ENCODE assay signal across 13 cellular contexts in genomic region chr5:65970481-65971367, GRCh38. TPM values are rescaled to one million over a fixed set of nuclear protein-coding genes. Genes with fewer than 3 reads are reported as not detected.
DNase-seq lines count a peak whose midpoint lies in the region; ATAC-seq, FAIRE-seq and TF ChIP-seq lines count a peak whose summit lies in the region.
"Had no signal": no experiment of that assay in that cellular context is flagged by ENCODE, and none has a peak within 500 bp of the region (broad histone marks: within the 10 kb centered on the region; RNA-seq: fewer than 3 reads in every experiment).

No MANE protein-coding gene starts in this region.

- CTCF ChIA-PET in activated CD4-positive, alpha-beta T cell treated with anti-CD3 and anti-CD28 coated beads for 36 hours (lab: Charles Lee), result interaction anchor here (0.6 to 1.4 kb wide), 3 partner anchors 45 to 208 kb away, joined by 3 to 4 read pairs (median 3); no protein-coding TSS in a partner anchor
- CTCF ChIA-PET in GM12878 (lab: Yijun Ruan, JAX), result interaction anchor here (1.5 kb wide), 1 partner anchor 41 kb away, joined by 3 read pairs; no protein-coding TSS in a partner anchor

- H3K36me3 ChIP-seq in GM12878 (ENCODE audit: control insufficient read depth in 2 of 2, insufficient read depth in 2 of 2, low read length in 1 of 2) (0 out of 4 replicates have a peak, but pooled peaks cover 0 to 2% of the 10 kb centered on the region in 2 experiments), osteoblast (ENCODE audit: insufficient read depth, low read length) (no peaks in the 10 kb centered on the region)

- TF ChIP-seq RAD21 in GM12878 (IDR thresholded peaks at IDR 0.05; ENCODE audit: insufficient read depth, low read depth, low read length), result no peak

- WGBS in GM12878 (ENCODE audit: insufficient coverage, insufficient replicate concordance, low lambda C conversion rate, missing lambda C conversion rate), result 51% methylated on average over 7 of the region's 7 CpGs

- no peaks in the 10 kb centered on the region for H3K27me3 Mint-ChIP-seq in activated CD4-positive, alpha-beta T cell treated with anti-CD3 and anti-CD28 coated beads for 36 hours

- no peak for TF ChIP-seq EP300 in GM12878 (IDR thresholded peaks at IDR 0.05; ENCODE audit: borderline replicate concordance in 1 of 2, control insufficient read depth in 1 of 2, low read depth in 2 of 2, low read length in 2 of 2)

- intact Hi-C loops in activated CD4-positive, alpha-beta T cell treated with anti-CD3 and anti-CD28 coated beads for 36 hours (cut with DNase I, micrococcal nuclease), result no loop called here
- intact Hi-C loops in GM12878 (cut with micrococcal nuclease; ENCODE audit: unreplicated experiment), result no loop called here

- H3K4me2 ChIP-seq in GM12878 (ENCODE audit: control insufficient read depth, insufficient read depth) (peak overlapping the region; percentile 75), osteoblast (ENCODE audit: insufficient read depth, low read length) (no peak overlapping the region)

- POLR2A ChIA-PET in activated CD4-positive, alpha-beta T cell treated with anti-CD3 and anti-CD28 coated beads for 36 hours (lab: Charles Lee), result interaction anchor here (0.6 kb wide), 1 partner anchor 26 kb away, joined by 6 read pairs; no protein-coding TSS in a partner anchor
- POLR2A ChIA-PET in GM12878 (lab: Charles Lee), result interaction anchor here (0.6 to 1.6 kb wide), 4 partner anchors 9 to 321 kb away, joined by 3 to 4 read pairs (median 4); partner anchors contain the start of gene ERBIN

- TF ChIP-seq CTCF in GM12878 (IDR thresholded peaks at IDR 0.05 in 2 of 3, conservative IDR thresholded peaks at IDR 0.05 in 1 of 3; ENCODE audit: control insufficient read depth in 2 of 3, extremely low read depth in 1 of 3, insufficient read depth in 1 of 3, low read depth in 3 of 3, low read length in 3 of 3), result no peak
- TF ChIP-seq CTCF in osteoblast (IDR thresholded peaks at IDR 0.05; ENCODE audit: extremely low read depth, low read depth, low read length), result no peak

- H3K4me3 ChIP-seq in GM12878, result no peak overlapping the region
- no peak overlapping the region for H3K4me3 ChIP-seq in osteoblast (ENCODE audit: insufficient read depth, low read length)

- H3K27me3 ChIP-seq in GM12878 (replicated peaks in 1 of 2; ENCODE audit: control insufficient read depth in 2 of 2, insufficient read depth in 2 of 2, low read length in 1 of 2) (no peaks in the 10 kb centered on the region), osteoblast (ENCODE audit: insufficient read depth, low read length) (no peaks in the 10 kb centered on the region)

- peaks cover 84% of the 10 kb centered on the region for H3K79me2 ChIP-seq in GM12878 (ENCODE audit: control insufficient read depth, insufficient read depth, low read length)
- peaks cover 100% of the 10 kb centered on the region for H3K79me2 ChIP-seq in osteoblast (ENCODE audit: insufficient read depth, low read length)

- FAIRE-seq in GM12878 (lab: Jason Lieb, UNC), result peak; percentile 47
- FAIRE-seq: astrocyte had no signal

- no peak for TF ChIP-seq POLR2A in GM12878 (IDR thresholded peaks at IDR 0.05; ENCODE audit: low read depth, low read length)

- H2AFZ ChIP-seq in GM12878 (ENCODE audit: control insufficient read depth, low read depth, low read length) (no peak overlapping the region), osteoblast (ENCODE audit: low read length) (no peak overlapping the region)

- in situ Hi-C loops in GM12878 (cut with MboI), result no loop called here

- no peak overlapping the region for H3K9ac ChIP-seq in GM12878 (ENCODE audit: control insufficient read depth, insufficient read depth, low read length)

- H4K20me1 ChIP-seq in GM12878 (ENCODE audit: control insufficient read depth, insufficient read depth), result no peaks in the 10 kb centered on the region
- peaks cover 85% of the 10 kb centered on the region for H4K20me1 ChIP-seq in osteoblast (ENCODE audit: insufficient read depth, low read length)

- SMC1A ChIA-PET in GM12878 (lab: Charles Lee; ENCODE audit: uncharacterized antibody, unreplicated experiment), result interaction anchor here (0.6 to 2.9 kb wide), 11 partner anchors 9 to 231 kb away, joined by 3 to 21 read pairs (median 3); partner anchors contain the start of gene ERBIN

- H3K27ac Mint-ChIP-seq in activated CD4-positive, alpha-beta T cell treated with anti-CD3 and anti-CD28 coated beads for 36 hours, result peak overlapping the region; percentile 76

- H3K27ac ChIP-seq in GM12878 (ENCODE audit: control insufficient read depth, insufficient read depth) (peak overlapping the region; percentile 45), osteoblast (ENCODE audit: low read depth, low read length) (peak overlapping the region; percentile 9)

- H3K9me3 ChIP-seq in GM12878 (replicated peaks; ENCODE audit: control insufficient read depth, insufficient read depth, low read length) (peaks cover 1% of the 10 kb centered on the region; the same call in 2 of the 3 replicates), osteoblast (ENCODE audit: low read depth, low read length) (no peaks in the 10 kb centered on the region)

- RAD21 ChIA-PET in GM12878 (lab: Charles Lee; ENCODE audit: unreplicated experiment), result interaction anchor here (1.0 to 2.4 kb wide), 3 partner anchors 9 to 44 kb away, joined by 3 to 6 read pairs (median 4); partner anchors contain the start of gene ERBIN

- no peak for DNase-seq in activated CD4-positive, alpha-beta T cell treated with anti-CD3 and anti-CD28 coated beads for 36 hours
- DNase-seq in activated CD4-positive, alpha-beta T cell treated with anti-CD3 and anti-CD28 coated beads for 4 hours, result no peak
- DNase-seq in GM12878 (ENCODE audit: low read depth, low spot score), result no peak
- no peak for DNase-seq in osteoblast (ENCODE audit: insufficient read length, low spot score, missing footprints)
- DNase-seq in NK-92 treated with Interleukin-12 subunit alpha and Interleukin-12 subunit beta, amount 100 ng/mL, for 24 hours (lab: John Stamatoyannopoulos, UW), result no peak
- DNase-seq in dermis blood vessel endothelial cell, result no peak
- DNase-seq: left colon; NCI-H1092; NCI-H510A treated with DMSO at 0.1 percent for 48 hours; stimulated activated CD4-positive, alpha-beta T cell treated with anti-CD3 and anti-CD28 coated beads, Interleukin-12 subunit alpha, Interleukin-12 subunit beta, amount 100 ng/mL, for 4 hours had no signal

- no TSS peak for BruUV-seq in GM12878 (replicated peaks; lab: Mats Ljungman, UMichigan)

- H3K4me1 ChIP-seq in GM12878 (ENCODE audit: control insufficient read depth, insufficient read depth, low read length) (peaks cover 10% of the 10 kb centered on the region), osteoblast (ENCODE audit: insufficient read depth, low read length) (peaks cover 5% of the 10 kb centered on the region)

- ATAC-seq in activated CD4-positive, alpha-beta T cell treated with anti-CD3 and anti-CD28 coated beads for 36 hours, result peak; percentile 34
- ATAC-seq in HG02798 (IDR thresholded peaks at IDR 0.05; ENCODE audit: poor library complexity, unreplicated experiment) (peak; percentile 36), GM12878 (peak; percentile 43), GM21619 (IDR thresholded peaks at IDR 0.05; ENCODE audit: unreplicated experiment) (no peak)
- ATAC-seq: left colon had no signal

- H3K4me1 Mint-ChIP-seq in activated CD4-positive, alpha-beta T cell treated with anti-CD3 and anti-CD28 coated beads for 36 hours, result peaks cover 64% of the 10 kb centered on the region

- H3K9me3 Mint-ChIP-seq in activated CD4-positive, alpha-beta T cell treated with anti-CD3 and anti-CD28 coated beads for 36 hours (ENCODE audit: low read depth), result no peaks in the 10 kb centered on the region

- H3K4me3 Mint-ChIP-seq in activated CD4-positive, alpha-beta T cell treated with anti-CD3 and anti-CD28 coated beads for 36 hours, result peak overlapping the region; percentile 47

- peaks cover 16% of the 10 kb centered on the region for H3K36me3 Mint-ChIP-seq in activated CD4-positive, alpha-beta T cell treated with anti-CD3 and anti-CD28 coated beads for 36 hours (ENCODE audit: low read depth)

TF ChIP-seq in GM12878, 131 proteins besides CTCF, POLR2A, EP300 and RAD21 (continues in another document):
- peak; percentile 49 for TF ChIP-seq RUNX3 (IDR thresholded peaks at IDR 0.05; ENCODE audit: low read length)
- 0 out of 2 replicates have a peak, but pooled peaks have one; percentile 17 for TF ChIP-seq JUNB (IDR thresholded peaks at IDR 0.05)

RNA-seq across cellular contexts. Expression of gene ERBIN, which starts 44.3 kb away (rescaled TPM):
- total RNA-seq in activated CD4-positive, alpha-beta T cell treated with anti-CD3 and anti-CD28 coated beads for 36 hours, result 10 to 100 TPM; 44.8 to 52.3 TPM
- total RNA-seq in GM12878 (2013; cell fraction: nucleolus; rRNA removed), result 282 and 300 TPM in 2 replicates
- 48.8 and 56.3 TPM in 2 replicates for total RNA-seq in GM12878 (2014; rRNA removed)
- total RNA-seq in GM12878 (2014; rRNA removed; fragmentation: Illumina TruSeq; extraction: Trizol), result 91.1 and 94.6 TPM in 2 replicates
- total RNA-seq in GM12878 (2021), result 55.3 and 65.1 TPM in 2 replicates
- polyA plus RNA-seq in GM12878 (2011; ENCODE audit: low read depth), result 16.8 TPM
- 50.0 and 71.4 TPM in 2 replicates for polyA plus RNA-seq in GM12878 (2011; rRNA removed)
- polyA plus RNA-seq in GM12878 (2011; cell fraction: cytosol; rRNA removed), result 17.7 and 18.8 TPM in 2 replicates
- 27.4 and 30.7 TPM in 2 replicates for polyA plus RNA-seq in GM12878 (2011; cell fraction: nucleus; rRNA removed)
- 32.8 and 35.2 TPM in 2 replicates for polyA plus RNA-seq in GM12878 (2012)
- polyA plus RNA-seq in GM12878 (2014; fragmentation: Illumina TruSeq; extraction: Trizol), result 61.7 and 84.5 TPM in 2 replicates
- polyA plus RNA-seq in GM12878 (2014; fragmentation: Nextera tagmentation; extraction: Ambion mirVana), result 10 to 100 TPM in 1 of 2 experiments, 1 to 10 TPM in 1; 9.5 to 11.5 TPM
- 47.5 and 51.0 TPM in 2 replicates for polyA plus RNA-seq in GM12878 (2014; rRNA removed)
- polyA plus RNA-seq in GM12878 (2016; fragmentation: Nextera tagmentation; extraction: Ambion mirVana), result 10 to 100 TPM; 20.7 to 35.3 TPM
- 80.4 and 113 TPM in 2 replicates for polyA minus RNA-seq in GM12878 (2011; rRNA and poly(A)+ RNA removed)
- polyA minus RNA-seq in GM12878 (2011; cell fraction: cytosol; rRNA and poly(A)+ RNA removed), result 45.2 and 50.1 TPM in 2 replicates
- polyA minus RNA-seq in GM12878 (2011; cell fraction: nucleus; rRNA and poly(A)+ RNA removed), result 111 and 133 TPM in 2 replicates
- 189 and 199 TPM in 2 replicates for total RNA-seq in osteoblast
- 63.0 and 71.6 TPM in 2 replicates for total RNA-seq in dermis blood vessel endothelial cell
